ENCODE assay signal across 19 cellular contexts in the genomic region with DNA sequence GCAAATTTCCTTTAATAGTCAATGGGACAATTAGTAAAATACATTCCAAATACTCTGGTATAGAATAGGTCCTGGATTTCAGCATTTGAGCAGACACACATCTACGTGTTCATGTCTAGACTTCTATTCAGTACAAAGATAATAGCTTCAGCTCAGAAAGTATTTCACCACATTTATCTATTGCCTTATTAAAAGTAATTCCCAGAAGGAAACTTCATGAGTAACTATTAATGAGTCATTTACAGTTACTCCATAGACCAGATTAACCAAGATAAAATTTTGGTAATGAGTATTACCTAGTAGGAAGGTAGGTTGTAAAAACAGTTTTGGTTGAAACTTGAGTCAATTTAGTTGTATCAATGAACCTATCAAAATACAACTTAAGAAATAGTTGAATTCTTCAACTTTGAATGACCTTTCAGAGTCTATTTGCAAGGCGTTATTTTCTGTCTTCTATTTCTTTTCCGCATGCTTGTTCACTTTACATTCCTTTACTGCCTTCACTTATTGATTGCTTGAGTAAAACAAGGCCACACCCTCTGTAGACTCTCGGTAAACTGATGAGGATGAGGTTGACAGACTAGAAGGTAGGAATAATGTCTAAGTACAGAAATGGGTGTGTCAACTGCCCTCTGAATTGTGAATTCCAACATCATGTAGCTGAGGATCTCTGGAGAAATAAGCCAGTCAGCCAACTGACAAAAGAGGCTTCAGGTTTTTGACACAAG.
DNase-seq lines count a peak whose midpoint lies in the region; ATAC-seq, FAIRE-seq and TF ChIP-seq lines count a peak whose summit lies in the region.
"Had no signal": no experiment of that assay in that cellular context is flagged by ENCODE, and none has a peak within 500 bp of the region (broad histone marks: within the 10 kb centered on the region; RNA-seq: fewer than 3 reads in every experiment).

No MANE protein-coding gene starts in this region.

- intact Hi-C loops in colonic mucosa (cut with DNase I) (no loop called here), lower leg skin (cut with DNase I; ENCODE audit: low total_unique reads) (no loop called here)

- WGBS in lower leg skin, 2 donors = 66 to 81% methylated on average over 4 of the region's 4 CpGs

- H4K20me1 ChIP-seq in keratinocyte (ENCODE audit: control insufficient read depth, extremely low read depth, insufficient read depth, low read length) = no peaks in the 10 kb centered on the region

- peak overlapping the region; percentile 28 for H2AFZ ChIP-seq in keratinocyte (ENCODE audit: control insufficient read depth, low read length)

- no peaks in the 10 kb centered on the region for H3K79me2 ChIP-seq in keratinocyte (ENCODE audit: control insufficient read depth, insufficient read depth, low read length)

- FAIRE-seq in keratinocyte (lab: Jason Lieb, UNC) = no peak
- FAIRE-seq: HepG2 had no signal

- no peaks in the 10 kb centered on the region for H3K36me3 ChIP-seq in RWPE2 (ENCODE audit: low read depth)
- H3K36me3 ChIP-seq in keratinocyte (ENCODE audit: control insufficient read depth in 2 of 2, extremely low read depth in 1 of 2, insufficient read depth in 2 of 2, low read length in 2 of 2) = no peaks in the 10 kb centered on the region
- no peaks in the 10 kb centered on the region for H3K36me3 ChIP-seq in colonic mucosa

- H3K4me2 ChIP-seq in keratinocyte (ENCODE audit: control insufficient read depth, extremely low read depth, insufficient read depth, low read depth, low read length) = no peak overlapping the region
- H3K4me2 ChIP-seq: SK-N-SH had no signal

- H3K4me3 ChIP-seq in RWPE2 (ENCODE audit: severe bottlenecking) (no peak overlapping the region), epithelial cell of esophagus (ENCODE audit: low read length) (no peak overlapping the region), keratinocyte (ENCODE audit: control insufficient read depth in 2 of 3, extremely low read depth in 1 of 3, insufficient read depth in 2 of 3, low read depth in 1 of 3, low read length in 3 of 3) (no peak overlapping the region), colonic mucosa (no peak overlapping the region), lower leg skin (ENCODE audit: low read depth, poor library complexity, severe bottlenecking) (no peak overlapping the region)

- ATAC-seq in RWPE2 (ENCODE audit: low read depth) (peak; percentile 83), HG03175 (IDR thresholded peaks at IDR 0.05; ENCODE audit: unreplicated experiment) (no peak)
- ATAC-seq: HepG2 had no signal

- H3K4me1 ChIP-seq in RWPE2 (ENCODE audit: insufficient read depth, poor library complexity, severe bottlenecking) = peaks cover 22% of the 10 kb centered on the region
- peaks cover 7% of the 10 kb centered on the region for H3K4me1 ChIP-seq in keratinocyte (ENCODE audit: control insufficient read depth, extremely low read depth, insufficient read depth, low read length)
- H3K4me1 ChIP-seq in colonic mucosa = no peaks in the 10 kb centered on the region

- TF ChIP-seq CTCF in RWPE2 (IDR thresholded peaks at IDR 0.05; ENCODE audit: poor library complexity, severe bottlenecking) = no peak
- no peak for TF ChIP-seq CTCF in epithelial cell of esophagus (IDR thresholded peaks at IDR 0.05; ENCODE audit: insufficient read depth, low read depth, low read length, missing control alignments)
- no peak for TF ChIP-seq CTCF in keratinocyte (optimal IDR thresholded peaks at IDR 0.05 in 1 of 3, IDR thresholded peaks at IDR 0.05 in 1 of 3, conservative IDR thresholded peaks at IDR 0.05 in 1 of 3; ENCODE audit: extremely low read depth in 1 of 3, insufficient read depth in 2 of 3, low read length in 3 of 3)
- no peak for TF ChIP-seq CTCF in colonic mucosa (IDR thresholded peaks at IDR 0.05)
- TF ChIP-seq CTCF in lower leg skin (IDR thresholded peaks at IDR 0.05) = no peak

- H3K27me3 ChIP-seq in RWPE2 (ENCODE audit: insufficient read depth, poor library complexity, severe bottlenecking) (no peaks in the 10 kb centered on the region), keratinocyte (ENCODE audit: control insufficient read depth, extremely low read depth, insufficient read depth, low read length) (no peaks in the 10 kb centered on the region), colonic mucosa (no peaks in the 10 kb centered on the region)

- H3K27ac ChIP-seq in RWPE2 (ENCODE audit: poor library complexity, severe bottlenecking) (peak overlapping the region; percentile 51), keratinocyte (ENCODE audit: control insufficient read depth, insufficient read depth, low read length) (peak overlapping the region; percentile 42), colonic mucosa (no peak overlapping the region)

- DNase-seq in EH (ENCODE audit: low read depth) (peak; percentile 6), RWPE2 (ENCODE audit: low spot score) (no peak), epithelial cell of esophagus (ENCODE audit: low read depth) (peak; percentile 82), keratinocyte (ENCODE audit: low read depth, low spot score) (no peak), colonic mucosa (no peak), lower leg skin (ENCODE audit: low spot score in 2 of 2) (no peak), GDM1 (lab: John Stamatoyannopoulos, UW) (no peak)
- DNase-seq: AML-193; CD4-positive, alpha-beta T cell; DMS79 treated with DMSO at 0.1 percent for 48 hours; H7; Kasumi-1; NCI-H1436 treated with DMSO at 0.1 percent for 48 hours; NCI-H2227 treated with DMSO at 0.1 percent for 48 hours; NCI-H526 treated with DMSO at 0.1 percent for 48 hours; Right ventricle myocardium superior; SK-N-SH had no signal

- H3K9me1 ChIP-seq in keratinocyte (ENCODE audit: control insufficient read depth, extremely low read depth, insufficient read depth, low read length) = no peaks in the 10 kb centered on the region

- H3K9ac ChIP-seq in keratinocyte (ENCODE audit: control insufficient read depth, extremely low read depth, insufficient read depth, low read length) (no peak overlapping the region), colonic mucosa (ENCODE audit: low read depth in 2 of 2, low read length in 2 of 2) (no peak overlapping the region)
- H3K9ac ChIP-seq: SK-N-SH had no signal

- TF ChIP-seq POLR2A in lower leg skin (IDR thresholded peaks at IDR 0.05) = no peak

- H3K9me3 ChIP-seq in RWPE2 (ENCODE audit: severe bottlenecking) = no peaks in the 10 kb centered on the region
- no peaks in the 10 kb centered on the region for H3K9me3 ChIP-seq in keratinocyte (ENCODE audit: control insufficient read depth, low read depth, low read length)
- H3K9me3 ChIP-seq in colonic mucosa = no peaks in the 10 kb centered on the region
- H3K9me3 ChIP-seq: SK-N-SH had no signal

- dilution Hi-C loops in keratinocyte (cut with MboI; ENCODE audit: extremely low pct_ligation_motif_present, low sequenced_read_pairs) = no loop called here

Comparison
In these comparisons a context has a peak if more than half of its experiments do, and no peak if none do; other contexts are left out.
1. DNase-seq: peak in EH (single experiment) and epithelial cell of esophagus (single experiment); none in RWPE2 (single experiment), keratinocyte (single experiment), colonic mucosa (single experiment), lower leg skin (0 of 2) and GDM1 (single experiment).